ENCODE assay signal across 30 cellular contexts in the genomic region with DNA sequence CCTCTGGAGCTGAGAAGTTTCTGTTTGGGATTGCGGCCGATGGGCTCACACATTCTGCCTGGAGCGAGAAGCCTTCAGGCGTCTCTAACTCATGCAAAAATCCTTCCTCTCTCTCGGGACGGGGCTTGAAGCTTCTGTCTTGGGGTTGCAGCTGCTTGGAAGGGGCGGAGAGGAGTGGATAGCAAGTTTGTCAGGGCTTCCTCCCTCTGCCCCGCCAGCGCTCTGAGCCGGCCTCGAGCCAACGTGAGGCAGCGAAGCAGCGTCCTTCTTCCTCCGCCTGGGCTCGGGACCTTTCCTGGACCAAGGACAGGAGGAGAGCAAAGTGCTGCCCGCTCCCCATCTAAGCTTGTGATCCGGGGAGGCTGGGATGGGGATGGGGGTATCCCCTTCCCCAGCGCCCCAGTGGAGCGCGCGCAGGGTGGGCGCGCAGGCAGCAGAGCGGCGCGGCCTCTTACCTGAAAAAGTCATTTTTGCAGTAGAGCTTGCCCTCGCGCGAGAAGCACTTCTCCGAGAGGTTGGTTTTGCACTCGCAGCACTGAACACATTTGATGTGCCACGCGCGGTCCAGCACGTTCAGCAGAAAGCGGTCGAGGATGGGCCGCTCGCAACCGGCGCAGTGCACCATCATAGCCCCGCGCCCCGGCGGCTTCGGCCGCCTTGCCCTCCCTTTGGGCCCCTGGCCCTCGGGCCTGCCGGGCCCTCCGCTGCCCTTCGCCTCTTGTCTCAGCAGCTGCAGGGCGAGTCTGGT. TPM values are rescaled to one million over a fixed set of nuclear protein-coding genes. Genes with fewer than 3 reads are reported as not detected.
A peak's percentile ranks its signal among the peaks of the same experiment; 100 is the strongest.
DNase-seq lines count a peak whose midpoint lies in the region; ATAC-seq, FAIRE-seq and TF ChIP-seq lines count a peak whose summit lies in the region.
"Had no signal": no experiment of that assay in that cellular context is flagged by ENCODE, and none has a peak within 500 bp of the region (broad histone marks: within the 10 kb centered on the region; RNA-seq: fewer than 3 reads in every experiment).

No MANE protein-coding gene starts in this region.

- ATAC-seq in A549: peak; percentile 4 to 5; a peak in 3 of 6 replicates
- ATAC-seq in WTC11: no peak
- ATAC-seq in T-helper 17 cell: no peak
- ATAC-seq: HCT116; left lobe of liver; stimulated activated effector memory CD8-positive, alpha-beta T cell treated with anti-CD3 and anti-CD28 coated beads, Interleukin-12 subunit alpha, Interleukin-12 subunit beta, amount 100 ng/mL, for 72 hours had no signal

- H3K27me3 Mint-ChIP-seq in WTC11 (ENCODE audit: low read depth): peaks cover 100% of the 10 kb centered on the region
- peaks cover 82% of the 10 kb centered on the region for H3K27me3 Mint-ChIP-seq in T-helper 17 cell

- DNase-seq in A549 (ENCODE audit: low read depth in 1 of 2, low spot score in 1 of 2) (no peak), GM12891 (ENCODE audit: insufficient read length, low spot score) (peak; percentile 19), WTC11 (ENCODE audit: low spot score) (peak; percentile 38), T-helper 17 cell (no peak), HCEC 1CT (no peak), NCI-H2171 (lab: John Stamatoyannopoulos, UW) (no peak), NOMO-1 (lab: John Stamatoyannopoulos, UW; ENCODE audit: unreplicated experiment in 2 of 2) (no peak)
- DNase-seq: activated CD4-positive, alpha-beta T cell treated with anti-CD3 and anti-CD28 coated beads, Interleukin-2, amount 50 U/mL, for 1 hour; dermis blood vessel endothelial cell; immature natural killer cell; Karpas-422; mesenchymal stem cell; MV-4-11; NCI-H526 treated with DMSO at 0.1 percent for 48 hours; small intestine; uterus; WERI-Rb-1 had no signal

- peaks cover 7% of the 10 kb centered on the region; the same call in 1 of the 3 replicates for H3K4me1 ChIP-seq in A549
- H3K4me1 ChIP-seq: uterus had no signal

- H3K36me3 Mint-ChIP-seq in WTC11 (no peaks in the 10 kb centered on the region), T-helper 17 cell (ENCODE audit: low read depth) (peaks cover 18% of the 10 kb centered on the region)
- H3K36me3 Mint-ChIP-seq: activated naive CD8-positive, alpha-beta T cell; immature natural killer cell; stimulated activated effector memory CD8-positive, alpha-beta T cell treated with anti-CD3 and anti-CD28 coated beads, Interleukin-12 subunit alpha, Interleukin-12 subunit beta, amount 100 ng/mL, for 72 hours had no signal

- WGBS in A549 (ENCODE audit: missing lambda C conversion rate): 29% methylated on average over 46 of the region's 53 CpGs

- H3K4me2 ChIP-seq in A549: 0 out of 3 replicates have a peak overlapping the region, but pooled peaks have one; percentile 22

- FAIRE-seq in A549 (lab: Jason Lieb, UNC) (no peak), GM12891 (lab: Jason Lieb, UNC) (no peak)
- FAIRE-seq: astrocyte, D721Med, G401.6, small intestine had no signal

- H3K27ac Mint-ChIP-seq in WTC11: no peak overlapping the region
- H3K27ac Mint-ChIP-seq in T-helper 17 cell: no peak overlapping the region
- H3K27ac Mint-ChIP-seq: activated naive CD8-positive, alpha-beta T cell; immature natural killer cell; stimulated activated effector memory CD8-positive, alpha-beta T cell treated with anti-CD3 and anti-CD28 coated beads, Interleukin-12 subunit alpha, Interleukin-12 subunit beta, amount 100 ng/mL, for 72 hours had no signal

- TF ChIP-seq RAD21 in A549 (conservative IDR thresholded peaks at IDR 0.05 in 1 of 2, IDR thresholded peaks at IDR 0.05 in 1 of 2): no peak

- TF ChIP-seq CTCF in A549 (IDR thresholded peaks at IDR 0.05) (no peak), WTC11 (IDR thresholded peaks at IDR 0.05) (no peak)

- no peak overlapping the region for H3K4me3 ChIP-seq in A549
- peak overlapping the region; percentile 62; the same call in 1 of the 2 replicates for H3K4me3 ChIP-seq in iPS-18c (ENCODE audit: insufficient read depth, low read depth, low read length)
- H3K4me3 ChIP-seq: SK-N-MC, uterus had no signal

- CTCF ChIA-PET in A549 (lab: Yijun Ruan, JAX): interaction anchor here (1.0 to 2.4 kb wide), 2 partner anchors 9 to 10 kb away, joined by 4 to 8 read pairs; no protein-coding TSS in a partner anchor
- CTCF ChIA-PET in WTC11 (lab: Charles Lee): interaction anchor here (1.5 to 7.2 kb wide), 2 partner anchors 9 to 11 kb away, joined by 4 to 89 read pairs; no protein-coding TSS in a partner anchor

- TF ChIP-seq POLR2A in A549 (IDR thresholded peaks at IDR 0.05; ENCODE audit: low read length) (no peak), GM12891 (IDR thresholded peaks at IDR 0.05; ENCODE audit: low read depth, low read length) (no peak)

- peaks cover 72% of the 10 kb centered on the region for H3K4me1 Mint-ChIP-seq in WTC11
- H3K4me1 Mint-ChIP-seq in T-helper 17 cell: peaks cover 27% of the 10 kb centered on the region

- H3K9me3 Mint-ChIP-seq in WTC11: no peaks in the 10 kb centered on the region
- H3K9me3 Mint-ChIP-seq: central memory CD8-positive, alpha-beta T cell; stimulated activated effector memory CD8-positive, alpha-beta T cell treated with anti-CD3 and anti-CD28 coated beads, Interleukin-12 subunit alpha, Interleukin-12 subunit beta, amount 100 ng/mL, for 72 hours had no signal

- no peak overlapping the region for H3K27ac ChIP-seq in A549
- H3K27ac ChIP-seq: SK-N-MC, uterus, WERI-Rb-1 had no signal

- no peak for TF ChIP-seq EP300 in A549 (IDR thresholded peaks at IDR 0.05)

- no peaks in the 10 kb centered on the region for H3K9me3 ChIP-seq in A549
- H3K9me3 ChIP-seq in iPS-18c (ENCODE audit: control insufficient read depth, insufficient read depth, low read length): peaks cover 2% of the 10 kb centered on the region
- no peaks in the 10 kb centered on the region for H3K9me3 ChIP-seq in T-helper 17 cell (ENCODE audit: control insufficient read depth, low read length, poor library complexity, severe bottlenecking)
- H3K9me3 ChIP-seq: uterus had no signal

- POLR2A ChIA-PET in A549 (lab: Yijun Ruan, JAX): no interaction called here
- POLR2A ChIA-PET in WTC11 (lab: Charles Lee): no interaction called here

- H3K4me3 Mint-ChIP-seq in WTC11: peak overlapping the region; percentile 70
- H3K4me3 Mint-ChIP-seq in T-helper 17 cell: no peak overlapping the region
- H3K4me3 Mint-ChIP-seq: activated naive CD8-positive, alpha-beta T cell; central memory CD8-positive, alpha-beta T cell; immature natural killer cell; stimulated activated effector memory CD8-positive, alpha-beta T cell treated with anti-CD3 and anti-CD28 coated beads, Interleukin-12 subunit alpha, Interleukin-12 subunit beta, amount 100 ng/mL, for 72 hours had no signal

TF ChIP-seq in A549, 52 proteins besides CTCF, POLR2A, EP300 and RAD21 (continues in another document):
- TF ChIP-seq, protein P1, sequence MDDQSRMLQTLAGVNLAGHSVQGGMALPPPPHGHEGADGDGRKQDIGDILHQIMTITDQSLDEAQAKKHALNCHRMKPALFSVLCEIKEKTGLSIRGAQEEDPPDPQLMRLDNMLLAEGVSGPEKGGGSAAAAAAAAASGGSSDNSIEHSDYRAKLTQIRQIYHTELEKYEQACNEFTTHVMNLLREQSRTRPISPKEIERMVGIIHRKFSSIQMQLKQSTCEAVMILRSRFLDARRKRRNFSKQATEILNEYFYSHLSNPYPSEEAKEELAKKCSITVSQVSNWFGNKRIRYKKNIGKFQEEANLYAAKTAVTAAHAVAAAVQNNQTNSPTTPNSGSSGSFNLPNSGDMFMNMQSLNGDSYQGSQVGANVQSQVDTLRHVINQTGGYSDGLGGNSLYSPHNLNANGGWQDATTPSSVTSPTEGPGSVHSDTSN (IDR thresholded peaks at IDR 0.05): no peak
- TF ChIP-seq KDM5A (IDR thresholded peaks at IDR 0.05) (no peak), SREBF2 (IDR thresholded peaks at IDR 0.05) (no peak)

TF ChIP-seq in GM12891, 5 proteins besides CTCF, POLR2A, EP300 and RAD21:
- TF ChIP-seq PAX5 (IDR thresholded peaks at IDR 0.05; ENCODE audit: insufficient read depth, low read length, severe bottlenecking) (no peak), POU2F2 (IDR thresholded peaks at IDR 0.05; ENCODE audit: low read depth, low read length) (no peak), POLR2AphosphoS5 (IDR thresholded peaks at IDR 0.05; ENCODE audit: low read depth, low read length) (no peak)
TF ChIP-seq in GM12891: peak in this region for 0.

TF ChIP-seq in WTC11, 78 proteins besides CTCF, POLR2A, EP300 and RAD21:
- no peak for TF ChIP-seq TP53 (CRISPR knock-in tag; IDR thresholded peaks at IDR 0.05)
- TF ChIP-seq ZNF121 (CRISPR knock-in tag; IDR thresholded peaks at IDR 0.05): no peak
- no peak for TF ChIP-seq ZNF317 (CRISPR knock-in tag; IDR thresholded peaks at IDR 0.05; ENCODE audit: borderline replicate concordance, low read depth)

RNA-seq across cellular contexts. Expression of a gene that starts 0.6 kb away (rescaled TPM):
- polyA plus RNA-seq in A549 (2011; rRNA removed): not detected in 2 replicates
- polyA plus RNA-seq in A549 (2012; cell fraction: cytosol; rRNA removed): not detected in 2 replicates
- polyA plus RNA-seq in A549 (2012; cell fraction: nucleus; rRNA removed): 0.01 TPM in 1 of 2 replicates, not detected in the other
- polyA plus RNA-seq in A549 (2017; fragmentation: RNase III; extraction: RNeasy Plus Mini Kit Qiagen cat#74134 plus additional on column Dnase treatment): not detected in 3 replicates
- not detected in 2 replicates for polyA minus RNA-seq in A549 (2011; rRNA and poly(A)+ RNA removed)
- not detected for polyA plus RNA-seq in GM12891 (2012; ENCODE audit: low read depth, missing spikeins)
- 1.5 to 3.0 TPM (median 1.6 TPM) in 3 replicates for total RNA-seq in WTC11 (2021)
- not detected for total RNA-seq in T-helper 17 cell
- total RNA-seq: dermis blood vessel endothelial cell; glomerular endothelial cell; left lobe of liver; omental fat pad; T-helper 2 cell treated with Interferon-gamma antibody and Interleukin-4, amounts not matched to agents 100 ng/mL and 5 ng/mL, for 36 hours; uterus had no signal
- polyA plus RNA-seq: immature natural killer cell, small intestine had no signal

RNA-seq across cellular contexts. Expression of a gene that starts 48.9 kb away (rescaled TPM):
- polyA plus RNA-seq in A549 (2011; rRNA removed) (21.0 and 22.0 TPM in 2 replicates), A549 (2017; fragmentation: RNase III; extraction: RNeasy Plus Mini Kit Qiagen cat#74134 plus additional on column Dnase treatment) (26.3 to 28.0 TPM (median 26.7 TPM) in 3 replicates)
- polyA plus RNA-seq in A549 (2012; cell fraction: cytosol; rRNA removed): 45.0 and 55.4 TPM in 2 replicates
- 41.1 and 51.2 TPM in 2 replicates for polyA plus RNA-seq in A549 (2012; cell fraction: nucleus; rRNA removed)
- polyA minus RNA-seq in A549 (2011; rRNA and poly(A)+ RNA removed): 10.7 and 18.6 TPM in 2 replicates
- 4.1 TPM for polyA plus RNA-seq in GM12891 (2012; ENCODE audit: low read depth, missing spikeins)
- total RNA-seq in WTC11 (2021) (0.41 to 0.96 TPM (median 0.52 TPM) in 3 replicates), T-helper 17 cell (under 1 TPM in 1 of 2 donors, not detected in 1; 0.42 TPM)

Comparison
In these comparisons a context has a peak if more than half of its experiments do, and no peak if none do; other contexts are left out.
1. ATAC-seq: peak in A549 (2 of 2); none in WTC11 (single experiment) and T-helper 17 cell (single experiment).
2. DNase-seq: peak in GM12891 (single experiment) and WTC11 (single experiment); none in A549 (0 of 2), T-helper 17 cell (0 of 3), HCEC 1CT (single experiment), NCI-H2171 (single experiment) and NOMO-1 (0 of 2).